8 cellular contexts compared by ENCODE assay signal in the genomic region with DNA sequence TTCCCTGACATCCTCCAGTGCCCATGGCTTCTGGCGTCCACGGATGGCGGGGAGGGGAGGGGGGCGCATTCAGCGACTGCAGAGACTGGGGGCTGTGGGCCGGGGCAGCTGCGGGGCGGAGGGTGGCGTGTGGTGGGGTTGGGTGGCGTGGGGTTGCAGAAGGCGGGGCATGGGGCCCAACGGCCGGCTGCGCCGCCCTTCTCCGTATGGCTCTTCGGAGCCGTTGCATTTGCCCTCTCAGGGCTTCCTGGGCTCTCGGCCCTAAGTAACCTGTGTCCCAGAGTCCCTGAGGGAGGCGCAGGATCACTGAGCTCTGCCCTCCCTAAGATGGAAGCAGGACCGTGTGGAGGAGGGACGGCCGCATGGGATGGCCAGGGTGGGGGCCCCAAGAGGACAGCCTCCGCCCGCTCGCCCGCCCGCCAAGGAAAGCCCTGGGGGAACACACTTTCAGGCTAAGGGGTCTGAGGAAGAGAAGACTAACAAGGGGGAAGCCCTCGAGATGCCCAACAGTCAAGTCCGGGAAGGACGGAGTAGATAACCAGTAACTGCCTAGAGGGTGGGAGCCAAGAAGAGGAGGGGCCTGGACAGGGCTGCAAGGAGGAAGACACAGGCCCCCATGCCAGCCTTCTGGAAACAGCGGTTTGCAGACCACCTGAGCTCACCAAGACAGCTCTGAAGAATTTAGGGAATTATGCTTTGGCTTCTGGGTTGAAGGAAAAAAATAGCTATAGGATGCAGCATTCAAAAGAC.
DNase-seq lines count a peak whose midpoint lies in the region.

No MANE protein-coding gene starts in this region.

- H3K4me1 ChIP-seq in effector memory CD4-positive, alpha-beta T cell (ENCODE audit: control insufficient read depth, insufficient read depth, low read length, poor library complexity, severe bottlenecking) = peaks cover 15% of the 10 kb centered on the region
- peaks cover 19% of the 10 kb centered on the region for H3K4me1 ChIP-seq in mucosa of stomach (ENCODE audit: control insufficient read depth, insufficient read depth, low read length)

- peak overlapping the region; percentile 80 for H3K9ac ChIP-seq in mucosa of stomach (ENCODE audit: low read length)

- no peaks in the 10 kb centered on the region for H3K9me3 ChIP-seq in effector memory CD4-positive, alpha-beta T cell (ENCODE audit: control insufficient read depth, low read length)
- no peaks in the 10 kb centered on the region for H3K9me3 ChIP-seq in mucosa of stomach (ENCODE audit: control insufficient read depth, low read length)

- no peak overlapping the region for H3K27ac ChIP-seq in effector memory CD4-positive, alpha-beta T cell (ENCODE audit: insufficient read depth, low read length, poor library complexity, severe bottlenecking)

- peaks cover 10% of the 10 kb centered on the region for H3K27me3 ChIP-seq in effector memory CD4-positive, alpha-beta T cell (replicated peaks; ENCODE audit: control insufficient read depth, insufficient read depth, low read length, poor library complexity, severe bottlenecking)
- peaks cover 3% of the 10 kb centered on the region for H3K27me3 ChIP-seq in mucosa of stomach (ENCODE audit: control insufficient read depth, insufficient read depth, low read length)

- H3K36me3 ChIP-seq in effector memory CD4-positive, alpha-beta T cell (ENCODE audit: control insufficient read depth, insufficient read depth, low read length) = peaks cover under 1% of the 10 kb centered on the region
- H3K36me3 ChIP-seq in mucosa of stomach (ENCODE audit: control insufficient read depth, insufficient read depth, low read length) = no peaks in the 10 kb centered on the region

- peak; percentile 69 for DNase-seq in GM03348 (ENCODE audit: low spot score)
- DNase-seq in NOMO-1 treated with dmso at 0.1 percent for 144 hours (lab: John Stamatoyannopoulos, UW; ENCODE audit: unreplicated experiment) = peak; percentile 29
- no peak for DNase-seq in effector memory CD4-positive, alpha-beta T cell
- DNase-seq in DMS79 (lab: John Stamatoyannopoulos, UW) = no peak
- DNase-seq in activated gamma-delta T cell treated with Interleukin-2 at 50 U/mL for 16 hours = no peak
- DNase-seq in hepatic stellate cell (ENCODE audit: low spot score) = no peak
- DNase-seq in amygdala (lab: John Stamatoyannopoulos, UW) = no peak

- H3K4me3 ChIP-seq in effector memory CD4-positive, alpha-beta T cell (ENCODE audit: insufficient read depth, low read depth, low read length, poor library complexity, severe bottlenecking) = peak overlapping the region; percentile 43
- H3K4me3 ChIP-seq in mucosa of stomach (ENCODE audit: low read length) = peak overlapping the region; percentile 47

Comparison
In these comparisons a context has a peak if more than half of its experiments do, and no peak if none do; other contexts are left out.
1. DNase-seq: peak in GM03348 (single experiment) and NOMO-1 treated with dmso at 0.1 percent for 144 hours (single experiment); none in effector memory CD4-positive, alpha-beta T cell (0 of 3), DMS79 (single experiment), activated gamma-delta T cell treated with Interleukin-2 at 50 U/mL for 16 hours (single experiment), hepatic stellate cell (single experiment) and amygdala (0 of 56).